In the genomic region with DNA sequence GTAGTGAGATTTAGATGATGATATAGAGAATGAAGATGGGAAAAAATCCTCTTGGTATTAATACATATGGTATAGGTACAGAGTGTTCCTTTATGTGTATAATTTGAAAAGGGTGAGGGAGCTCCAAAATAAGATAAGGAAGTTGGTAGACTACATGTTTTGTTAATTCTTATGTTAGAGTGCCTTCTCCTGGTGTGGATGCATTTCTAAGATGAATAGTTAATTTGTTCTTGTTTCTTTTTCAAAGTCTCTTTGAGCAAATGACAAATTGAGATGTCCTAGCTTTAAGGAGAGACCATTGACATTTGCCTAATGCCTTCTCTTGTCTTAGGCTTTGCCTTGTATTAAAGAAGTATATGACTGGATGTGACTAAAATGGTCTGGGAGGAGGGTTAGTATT, we compare ENCODE assay signal across 7 cellular contexts. TPM values are rescaled to one million over a fixed set of nuclear protein-coding genes. Genes with fewer than 3 reads are reported as not detected.
DNase-seq lines count a peak whose midpoint lies in the region; TF ChIP-seq lines count a peak whose summit lies in the region.

No MANE protein-coding gene starts in this region.

- H4K20me1 ChIP-seq in OCI-LY1 (ENCODE audit: insufficient read depth, low read length), result no peaks in the 10 kb centered on the region

- no peak overlapping the region for H3K4me3 ChIP-seq in OCI-LY1 (ENCODE audit: low read depth, low read length, poor library complexity, severe bottlenecking)
- no peak overlapping the region for H3K4me3 ChIP-seq in epithelial cell of esophagus (ENCODE audit: low read length)
- no peak overlapping the region for H3K4me3 ChIP-seq in sigmoid colon

- H3K9me2 ChIP-seq in OCI-LY1 (ENCODE audit: low read depth, low read length), result no peaks in the 10 kb centered on the region

- TF ChIP-seq CTCF in GM12873 (IDR thresholded peaks at IDR 0.05; ENCODE audit: insufficient read depth, low read depth, low read length, missing control alignments), result peak; percentile 29
- TF ChIP-seq CTCF in OCI-LY1 (IDR thresholded peaks at IDR 0.05; ENCODE audit: low read length), result peak; percentile 47
- TF ChIP-seq CTCF in epithelial cell of esophagus (IDR thresholded peaks at IDR 0.05; ENCODE audit: insufficient read depth, low read depth, low read length, missing control alignments), result peak; percentile 6
- TF ChIP-seq CTCF in sigmoid colon (IDR thresholded peaks at IDR 0.05), result peak in 1 of 4 experiments; percentile 23

- no peak overlapping the region for H2AFZ ChIP-seq in OCI-LY1 (ENCODE audit: low read length)

- no peaks in the 10 kb centered on the region for H3F3A ChIP-seq in OCI-LY1 (ENCODE audit: insufficient read depth, low read length)

- H3K36me3 ChIP-seq in OCI-LY1 (ENCODE audit: insufficient read depth, low read length) (no peaks in the 10 kb centered on the region; the same call in 1 of the 2 replicates), sigmoid colon (no peaks in the 10 kb centered on the region)

- DNase-seq in epithelial cell of esophagus (ENCODE audit: low read depth) (peak; percentile 40), sigmoid colon (no peak), DMS 273 (lab: John Stamatoyannopoulos, UW; ENCODE audit: unreplicated experiment) (no peak), NCI-H345 (lab: John Stamatoyannopoulos, UW) (no peak), head of caudate nucleus (no peak)

- H3K4me1 ChIP-seq in OCI-LY1 (ENCODE audit: insufficient read depth, low read length, severe bottlenecking) (peaks cover 61% of the 10 kb centered on the region), sigmoid colon (peaks cover 0 to 43% (median 24%) of the 10 kb centered on the region in 4 donors)

- peak overlapping the region; percentile 61 for H3K4me2 ChIP-seq in OCI-LY1 (ENCODE audit: low read length)

- intact Hi-C loops in sigmoid colon (cut with DNase I), result no loop called here
- intact Hi-C loops in head of caudate nucleus (cut with DNase I), result no loop called here

- H3K27me3 ChIP-seq in OCI-LY1 (ENCODE audit: insufficient read depth, low read length) (no peaks in the 10 kb centered on the region), sigmoid colon (no peaks in the 10 kb centered on the region)

- peaks cover 64% of the 10 kb centered on the region for H3K79me2 ChIP-seq in OCI-LY1 (ENCODE audit: insufficient read depth, low read length)

- H3K27ac ChIP-seq in OCI-LY1 (ENCODE audit: low read depth, low read length, poor library complexity, severe bottlenecking), result peak overlapping the region; percentile 66
- peak overlapping the region in 3 of 4 donors; percentile 58 to 65 (median 58) for H3K27ac ChIP-seq in sigmoid colon

- TF ChIP-seq EP300 in sigmoid colon (IDR thresholded peaks at IDR 0.05), result no peak

- H3K9me3 ChIP-seq in OCI-LY1 (ENCODE audit: low read length), result no peaks in the 10 kb centered on the region
- no peaks in the 10 kb centered on the region for H3K9me3 ChIP-seq in sigmoid colon

- H3K9ac ChIP-seq in OCI-LY1 (ENCODE audit: low read length), result peak overlapping the region; percentile 42

- TF ChIP-seq POLR2A in sigmoid colon (IDR thresholded peaks at IDR 0.05), result no peak

RNA-seq across cellular contexts. Expression of a gene that starts 34.1 kb away (rescaled TPM):
- 100 to 1,000 TPM in 3 of 4 donors, 10 to 100 TPM in 1; 98.5 to 142 (median 126) TPM for total RNA-seq in sigmoid colon
- 10 to 100 TPM; 21.6 to 73.7 (median 43.0) TPM for polyA plus RNA-seq in sigmoid colon
